Comparison of ENCODE assay signal across 9 cellular contexts in genomic region chr13:42992585-42993122, GRCh38. TPM values are rescaled to one million over a fixed set of nuclear protein-coding genes. Genes with fewer than 3 reads are reported as not detected.
DNase-seq lines count a peak whose midpoint lies in the region; ATAC-seq and TF ChIP-seq lines count a peak whose summit lies in the region.
"Had no signal": no experiment of that assay in that cellular context is flagged by ENCODE, and none has a peak within 500 bp of the region (broad histone marks: within the 10 kb centered on the region; RNA-seq: fewer than 3 reads in every experiment).

No MANE protein-coding gene starts in this region.

- in situ Hi-C loops in GM13976 (cut with MboI; ENCODE audit: low sequenced_read_pairs, unreplicated experiment), result no loop called here

- ATAC-seq in HG02588 (IDR thresholded peaks at IDR 0.05; ENCODE audit: unreplicated experiment) (peak; percentile 43), psoas muscle (peak in 1 of 4 donors; percentile 18)

- DNase-seq in GM13976 (ENCODE audit: low spot score) (peak; percentile 60), RWPE1 (ENCODE audit: low spot score) (no peak), esophagus muscularis mucosa (ENCODE audit: extremely low spot score) (no peak), psoas muscle (no peak), mucosa of gallbladder (ENCODE audit: low spot score) (no peak), Ammon's horn (ENCODE audit: low spot score) (no peak), NCI-H2196 (lab: John Stamatoyannopoulos, UW; ENCODE audit: unreplicated experiment) (no peak)

- H3K27me3 ChIP-seq in esophagus muscularis mucosa (no peaks in the 10 kb centered on the region), psoas muscle (ENCODE audit: insufficient read depth in 3 of 3, low read length in 2 of 3) (no peaks in the 10 kb centered on the region)

- intact Hi-C loops in esophagus muscularis mucosa (cut with DNase I) (no loop called here), psoas muscle (cut with DNase I) (loop anchor here in 1 of 2 donors (5.0 kb wide), 1 partner anchor 55 kb away; no protein-coding TSS in a partner anchor)

- TF ChIP-seq POLR2A in esophagus muscularis mucosa (IDR thresholded peaks at IDR 0.05; ENCODE audit: low read depth), result no peak

- peaks cover 14 to 36% (median 26%) of the 10 kb centered on the region in 4 donors for H3K4me1 ChIP-seq in esophagus muscularis mucosa
- peaks cover 12% of the 10 kb centered on the region for H3K4me1 ChIP-seq in psoas muscle

- H3K4me3 ChIP-seq in esophagus muscularis mucosa, result peak overlapping the region; percentile 62 to 81 (median 78)
- peak overlapping the region; percentile 87 for H3K4me3 ChIP-seq in psoas muscle

- H3K27ac ChIP-seq in RWPE1 (peak overlapping the region; percentile 67; the same call in 1 of the 2 replicates), esophagus muscularis mucosa (replicated peaks in 1 of 4) (peak overlapping the region; percentile 75 to 91 (median 86)), psoas muscle (peak overlapping the region; percentile 60)

- H3K9me3 ChIP-seq in esophagus muscularis mucosa (no peaks in the 10 kb centered on the region), psoas muscle (no peaks in the 10 kb centered on the region)

- no peaks in the 10 kb centered on the region for H3K36me3 ChIP-seq in esophagus muscularis mucosa
- H3K36me3 ChIP-seq in psoas muscle (ENCODE audit: insufficient read depth in 1 of 2, low read depth in 1 of 2), result no peaks in the 10 kb centered on the region

- TF ChIP-seq EP300 in esophagus muscularis mucosa (IDR thresholded peaks at IDR 0.05), result no peak

- WGBS in esophagus muscularis mucosa, result 71% methylated on average over 5 of the region's 5 CpGs
- 47 to 65% (median 57%) methylated on average over 5 of the region's 5 CpGs for WGBS in psoas muscle, 3 donors

- CTCF ChIA-PET in RWPE1 (lab: Yijun Ruan, JAX), result no interaction called here

- no peak for TF ChIP-seq CTCF in GM13976 (IDR thresholded peaks at IDR 0.05; ENCODE audit: borderline replicate concordance, control extremely low read depth, extremely low read depth, insufficient read depth, missing control alignments)
- no peak for TF ChIP-seq CTCF in RWPE1 (conservative IDR thresholded peaks at IDR 0.05; ENCODE audit: low read depth)
- no peak for TF ChIP-seq CTCF in esophagus muscularis mucosa (IDR thresholded peaks at IDR 0.05)
- no peak for TF ChIP-seq CTCF in psoas muscle (IDR thresholded peaks at IDR 0.05)

- POLR2A ChIA-PET in RWPE1 (lab: Yijun Ruan, JAX; ENCODE audit: low non-redundant PET), result no interaction called here

RNA-seq across cellular contexts. Expression of gene EPSTI1, which starts 0.6 kb away (rescaled TPM):
- total RNA-seq in esophagus muscularis mucosa (10 to 100 TPM in 2 of 4 donors, 1 to 10 TPM in 2; 4.6 to 16.3 (median 9.6) TPM), psoas muscle (1 to 10 TPM; 1.4 to 2.6 (median 1.5) TPM), mucosa of gallbladder (9.0 TPM)
- under 1 TPM; 0.82 to 0.91 (median 0.89) TPM for polyA plus RNA-seq in psoas muscle
- total RNA-seq: SK-MEL-5 had no signal

RNA-seq across cellular contexts. Expression of gene DNAJC15, which starts 30.7 kb away (rescaled TPM):
- total RNA-seq in esophagus muscularis mucosa, result 10 to 100 TPM; 13.3 to 19.8 (median 13.6) TPM
- 10 to 100 TPM in 3 of 4 donors, 1 to 10 TPM in 1; 9.4 to 13.6 (median 11.4) TPM for total RNA-seq in psoas muscle
- 10 to 100 TPM; 17.1 to 22.4 (median 18.8) TPM for polyA plus RNA-seq in psoas muscle
- 17.6 TPM for total RNA-seq in mucosa of gallbladder
